ENCODE assay signal across 8 cellular contexts in the genomic region with DNA sequence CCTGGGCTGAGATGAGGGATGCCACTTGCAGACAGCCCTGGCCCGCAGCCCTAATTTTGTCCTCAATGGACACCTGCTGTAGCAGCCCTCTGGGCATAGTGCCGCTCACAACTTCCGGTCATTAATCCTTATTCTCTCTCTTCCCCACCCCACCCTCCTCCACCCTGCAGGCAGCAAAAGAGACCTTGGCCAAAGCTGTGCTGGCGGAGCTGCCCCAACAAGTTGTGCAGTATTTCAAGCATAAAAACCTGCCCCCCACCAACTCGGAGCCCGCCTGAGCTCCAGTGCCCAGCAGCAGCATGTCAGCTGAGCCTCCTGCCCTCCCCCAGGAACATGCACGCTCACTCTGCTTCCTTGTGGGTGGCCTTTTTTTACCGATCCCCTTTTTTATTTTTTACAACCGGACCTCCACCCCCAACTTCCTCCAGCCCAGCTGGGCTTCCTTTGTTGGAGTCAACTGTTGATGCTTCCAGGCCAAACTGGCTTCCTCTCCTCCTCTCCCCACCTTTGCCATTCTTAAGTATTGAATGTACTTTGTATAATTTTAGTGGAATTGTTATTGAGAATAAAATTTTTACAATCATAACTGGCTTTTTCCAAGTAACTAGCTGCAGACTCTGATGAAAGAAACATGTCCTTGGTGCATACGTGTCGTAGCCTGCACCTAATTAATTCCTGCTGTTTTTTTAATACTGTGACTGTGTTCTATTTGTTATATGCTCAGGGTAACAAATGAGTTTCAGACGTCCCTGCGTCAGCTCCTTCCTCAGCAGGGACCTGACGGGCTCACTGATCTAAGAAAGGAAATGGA. TPM values are rescaled to one million over a fixed set of nuclear protein-coding genes. Genes with fewer than 3 reads are reported as not detected.
A peak's percentile ranks its signal among the peaks of the same experiment; 100 is the strongest.
DNase-seq lines count a peak whose midpoint lies in the region; ATAC-seq and TF ChIP-seq lines count a peak whose summit lies in the region.

No MANE protein-coding gene starts in this region.

- TF ChIP-seq CTCF in HEK293 (tag by site-specific recombination; IDR thresholded peaks at IDR 0.05) (no peak), VCaP (conservative IDR thresholded peaks at IDR 0.05) (no peak), hepatocyte (IDR thresholded peaks at IDR 0.05; ENCODE audit: poor library complexity) (no peak)

- H3K36me3 Mint-ChIP-seq in natural killer cell treated with Interleukin-12 subunit alpha and Interleukin-12 subunit beta and Interleukin-15 and Interleukin-18, amount 100 ng/mL, for 72 hours = no peaks in the 10 kb centered on the region

- H3K4me3 ChIP-seq in HEK293 (ENCODE audit: low read depth, low read length) (no peak overlapping the region), hepatocyte (no peak overlapping the region), skin epidermis (no peak overlapping the region)

- no peaks in the 10 kb centered on the region for H4K20me1 ChIP-seq in hepatocyte (ENCODE audit: insufficient read depth, poor library complexity, severe bottlenecking)

- no peak overlapping the region for H3K4me2 ChIP-seq in hepatocyte

- peak overlapping the region in 1 of 2 donors; percentile 40 for H3K27ac Mint-ChIP-seq in natural killer cell treated with Interleukin-12 subunit alpha and Interleukin-12 subunit beta and Interleukin-15 and Interleukin-18, amount 100 ng/mL, for 72 hours

- no peaks in the 10 kb centered on the region for H3K27me3 ChIP-seq in hepatocyte

- no peak overlapping the region for H2AFZ ChIP-seq in hepatocyte

- H3K9me2 ChIP-seq in hepatocyte (replicated peaks; ENCODE audit: insufficient read depth) = no peaks in the 10 kb centered on the region

- 51% methylated on average over 14 of the region's 14 CpGs for WGBS in hepatocyte (ENCODE audit: low lambda C conversion rate, missing lambda C conversion rate)

- no peaks in the 10 kb centered on the region for H3K9me3 Mint-ChIP-seq in natural killer cell treated with Interleukin-12 subunit alpha and Interleukin-12 subunit beta and Interleukin-15 and Interleukin-18, amount 100 ng/mL, for 72 hours

- H3K9me3 ChIP-seq in HEK293 (ENCODE audit: control insufficient read depth, insufficient read depth, low read depth, low read length) = no peaks in the 10 kb centered on the region
- H3K9me3 ChIP-seq in hepatocyte (ENCODE audit: low read depth) = no peaks in the 10 kb centered on the region

- CTCF ChIA-PET in HEK293 (lab: Yijun Ruan, JAX) = interaction anchor here (0.6 to 1.4 kb wide), 3 partner anchors 63 to 815 kb away, joined by 3 to 4 read pairs (median 3); no protein-coding TSS in a partner anchor

- POLR2A ChIA-PET in HEK293 (lab: Yijun Ruan, JAX) = interaction anchor here (0.5 kb wide), 1 partner anchor 35 kb away, joined by 6 read pairs; no protein-coding TSS in a partner anchor

- H3K36me3 ChIP-seq in HEK293 (ENCODE audit: control insufficient read depth in 2 of 2, insufficient read depth in 1 of 2, low read length in 2 of 2) (peaks cover 0 to 15% of the 10 kb centered on the region in 2 experiments; a peak in 1 of 3 replicates), hepatocyte (replicated peaks; ENCODE audit: insufficient read depth, low read depth) (no peaks in the 10 kb centered on the region)

- no peak for DNase-seq in hepatocyte (ENCODE audit: low spot score)
- DNase-seq in kidney tubule cell (ENCODE audit: low spot score) = no peak
- DNase-seq in natural killer cell treated with Interleukin-12 subunit alpha and Interleukin-12 subunit beta and Interleukin-15 and Interleukin-18, amount 100 ng/mL, for 72 hours (ENCODE audit: low spot score) = no peak
- no peak for DNase-seq in activated CD8-positive, alpha-beta memory T cell treated with anti-CD3 and anti-CD28 coated beads for 24 hours
- DNase-seq in NCI-H1048 (lab: John Stamatoyannopoulos, UW) = no peak

- H3K27ac ChIP-seq in HEK293 (ENCODE audit: extremely low read depth, low read depth, low read length) = no peak overlapping the region
- peak overlapping the region; percentile 72 for H3K27ac ChIP-seq in VCaP
- H3K27ac ChIP-seq in hepatocyte = peak overlapping the region; percentile 48
- peak overlapping the region in 20 of 21 experiments; percentile 18 to 88 (median 70) for H3K27ac ChIP-seq in skin epidermis

- no peaks in the 10 kb centered on the region for H3K27me3 Mint-ChIP-seq in natural killer cell treated with Interleukin-12 subunit alpha and Interleukin-12 subunit beta and Interleukin-15 and Interleukin-18, amount 100 ng/mL, for 72 hours

- no peaks in the 10 kb centered on the region for H3K79me2 ChIP-seq in hepatocyte

- no peak overlapping the region for H3K4me3 Mint-ChIP-seq in natural killer cell treated with Interleukin-12 subunit alpha and Interleukin-12 subunit beta and Interleukin-15 and Interleukin-18, amount 100 ng/mL, for 72 hours

- H3K4me1 Mint-ChIP-seq in natural killer cell treated with Interleukin-12 subunit alpha and Interleukin-12 subunit beta and Interleukin-15 and Interleukin-18, amount 100 ng/mL, for 72 hours (ENCODE audit: low read depth in 2 of 2) = peaks cover 5 to 7% of the 10 kb centered on the region in 2 donors

- ATAC-seq in natural killer cell treated with Interleukin-12 subunit alpha and Interleukin-12 subunit beta and Interleukin-15 and Interleukin-18, amount 100 ng/mL, for 72 hours = no peak

- H3K4me1 ChIP-seq in HEK293 (ENCODE audit: control insufficient read depth, insufficient read depth, low read length) (no peaks in the 10 kb centered on the region), hepatocyte (ENCODE audit: insufficient read depth) (peaks cover 6% of the 10 kb centered on the region)

TF ChIP-seq in HEK293, 187 proteins besides CTCF, POLR2A, EP300 and RAD21:
- TF ChIP-seq ZIC2 (tag by site-specific recombination; IDR thresholded peaks at IDR 0.05) (peak; percentile 67), EGR2 (tag by site-specific recombination; IDR thresholded peaks at IDR 0.05; ENCODE audit: low read depth) (peak; percentile 50), HOXD13 (CRISPR knock-in tag; IDR thresholded peaks at IDR 0.05; ENCODE audit: borderline replicate concordance) (no peak), ZNF76 (tag by site-specific recombination; IDR thresholded peaks at IDR 0.05; ENCODE audit: borderline replicate concordance, low read depth) (no peak)

RNA-seq across cellular contexts. Expression of gene PSME3IP1, which starts 38.3 kb away (rescaled TPM):
- 73.2 and 79.7 TPM in 2 replicates for total RNA-seq in hepatocyte
- 62.6 and 64.2 TPM in 2 replicates for polyA plus RNA-seq in hepatocyte
- 100 to 1,000 TPM; 117 to 121 TPM for total RNA-seq in natural killer cell treated with Interleukin-12 subunit alpha and Interleukin-12 subunit beta and Interleukin-15 and Interleukin-18, amount 100 ng/mL, for 72 hours

RNA-seq across cellular contexts. Expression of gene RSPRY1, which starts 38.5 kb away (rescaled TPM):
- total RNA-seq in hepatocyte = 52.7 and 57.5 TPM in 2 replicates
- polyA plus RNA-seq in hepatocyte = 42.3 and 52.7 TPM in 2 replicates
- total RNA-seq in natural killer cell treated with Interleukin-12 subunit alpha and Interleukin-12 subunit beta and Interleukin-15 and Interleukin-18, amount 100 ng/mL, for 72 hours = 10 to 100 TPM; 36.4 to 43.6 TPM

RNA-seq across cellular contexts. Expression of gene CPNE2, which starts 55.2 kb away (rescaled TPM):
- total RNA-seq in hepatocyte = 13.2 and 15.6 TPM in 2 replicates
- polyA plus RNA-seq in hepatocyte = 20.6 and 22.3 TPM in 2 replicates
- under 1 TPM; 0.50 to 0.95 TPM for total RNA-seq in natural killer cell treated with Interleukin-12 subunit alpha and Interleukin-12 subunit beta and Interleukin-15 and Interleukin-18, amount 100 ng/mL, for 72 hours
